31 cellular contexts compared by ENCODE assay signal in the genomic region with DNA sequence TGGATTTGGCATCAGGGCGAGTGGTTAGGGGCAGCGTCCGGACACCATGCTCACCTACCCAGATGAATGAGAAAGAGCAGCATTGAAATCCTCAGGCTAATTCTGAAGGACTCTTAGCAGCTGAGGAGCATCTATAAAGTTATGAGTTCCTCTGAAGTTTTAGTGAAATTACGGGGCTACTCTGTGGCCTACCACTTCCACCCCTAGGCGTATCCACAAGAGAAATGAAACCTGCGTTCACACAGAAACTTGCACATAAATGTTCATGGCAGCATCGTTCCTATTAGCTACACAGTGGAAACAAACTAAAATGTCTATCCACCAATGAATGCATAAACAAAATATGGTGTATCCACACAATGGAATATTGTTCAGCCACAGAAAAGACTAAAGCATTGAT.
"Had no signal": no experiment of that assay in that cellular context is flagged by ENCODE, and none has a peak within 500 bp of the region (broad histone marks: within the 10 kb centered on the region; RNA-seq: fewer than 3 reads in every experiment).

No MANE protein-coding gene starts in this region.

- H3K36me3 ChIP-seq: adrenal gland, gastrocnemius medialis had no signal

- H3K4me3 ChIP-seq: adrenal gland, body of pancreas, esophagus muscularis mucosa, gastrocnemius medialis, heart left ventricle had no signal

- H3K27me3 ChIP-seq: adrenal gland, body of pancreas, esophagus muscularis mucosa, foreskin keratinocyte, gastrocnemius medialis, heart left ventricle had no signal

- ATAC-seq: activated CD4-positive, alpha-beta T cell treated with anti-CD3 and anti-CD28 coated beads for 36 hours; activated CD8-positive, alpha-beta memory T cell treated with anti-CD3 and anti-CD28 coated beads, Interleukin-2, amount 10 ng/mL, durations not matched to agents 7 days and 5 days; activated CD8-positive, alpha-beta T cell treated with anti-CD3 and anti-CD28 coated beads, Interleukin-2, amount 10 ng/mL, durations not matched to agents 7 days and 5 days; activated naive CD8-positive, alpha-beta T cell treated with anti-CD3 and anti-CD28 coated beads, Interleukin-2, amount 50 U/mL, for 24 hours; body of pancreas; effector memory CD8-positive, alpha-beta T cell; foreskin keratinocyte; gastrocnemius medialis; heart left ventricle; T-helper 17 cell had no signal

- DNase-seq: activated CD4-positive, alpha-beta memory T cell treated with anti-CD3 and anti-CD28 coated beads for 36 hours; activated CD4-positive, alpha-beta T cell treated with anti-CD3 and anti-CD28 coated beads for 36 hours; activated CD4-positive, alpha-beta T cell treated with anti-CD3 and anti-CD28 coated beads, Interleukin-2, amount 10 ng/mL, durations not matched to agents 24 days and 14 days; activated CD4-positive, CD25-positive, alpha-beta regulatory T cell; activated CD4-positive, CD25-positive, alpha-beta regulatory T cell treated with anti-CD3 and anti-CD28 coated beads, Interleukin-2, amount 50 U/mL, for 72 hours; activated CD8-positive, alpha-beta memory T cell treated with anti-CD3 and anti-CD28 coated beads, Interleukin-2, amount 10 ng/mL, durations not matched to agents 7 days and 5 days; activated CD8-positive, alpha-beta memory T cell treated with anti-CD3 and anti-CD28 coated beads, Interleukin-2, amount 50 U/mL, for 4 hours; activated CD8-positive, alpha-beta T cell treated with anti-CD3 and anti-CD28 coated beads, Interleukin-2, amount 10 ng/mL, durations not matched to agents 7 days and 5 days; activated effector memory CD4-positive, alpha-beta T cell treated with anti-CD3 and anti-CD28 coated beads, Interleukin-2, amount 50 U/mL, for 16 hours; activated naive CD4-positive, alpha-beta T cell treated with anti-CD3 and anti-CD28 coated beads for 36 hours; activated naive CD8-positive, alpha-beta T cell treated with anti-CD3 and anti-CD28 coated beads for 36 hours; activated naive CD8-positive, alpha-beta T cell treated with anti-CD3 and anti-CD28 coated beads, Interleukin-2, amount 50 U/mL, for 24 hours; activated T-cell treated with anti-CD3 and anti-CD28 coated beads, Interleukin-2, amount 50 U/mL, for 1 hour; activated T-cell treated with anti-CD3 and anti-CD28 coated beads, Interleukin-2, amount 50 U/mL, for 48 hours; adrenal gland; amygdala; aorta; body of pancreas; caudate nucleus; cortex of kidney; dermis blood vessel endothelial cell; effector CD4-positive, alpha-beta T cell; effector memory CD8-positive, alpha-beta T cell; erythroblast; foreskin keratinocyte; gastrocnemius medialis; glutamatergic neuron; heart left ventricle; T-helper 17 cell; T1000 had no signal

- H3K9me3 ChIP-seq: adrenal gland, body of pancreas, esophagus muscularis mucosa, gastrocnemius medialis, heart left ventricle had no signal

- H3K27ac ChIP-seq: adrenal gland, body of pancreas, esophagus muscularis mucosa, foreskin keratinocyte, gastrocnemius medialis, heart left ventricle had no signal

- H3K4me1 ChIP-seq: adrenal gland, body of pancreas, esophagus muscularis mucosa, foreskin keratinocyte, heart left ventricle had no signal
